ENCODE assay signal across 12 cellular contexts in genomic region chr3:191139771-191140170, GRCh38. TPM values are rescaled to one million over a fixed set of nuclear protein-coding genes. Genes with fewer than 3 reads are reported as not detected.
A peak's percentile ranks its signal among the peaks of the same experiment; 100 is the strongest.
DNase-seq lines count a peak whose midpoint lies in the region; ATAC-seq and TF ChIP-seq lines count a peak whose summit lies in the region.
"Had no signal": no experiment of that assay in that cellular context is flagged by ENCODE, and none has a peak within 500 bp of the region (broad histone marks: within the 10 kb centered on the region; RNA-seq: fewer than 3 reads in every experiment).

No MANE protein-coding gene starts in this region.

- CTCF ChIA-PET in activated CD4-positive, alpha-beta memory T cell treated with anti-CD3 and anti-CD28 coated beads for 36 hours (lab: Charles Lee) = no interaction called here

- H3K9me3 Mint-ChIP-seq in GM23338 = no peaks in the 10 kb centered on the region
- H3K9me3 Mint-ChIP-seq in activated CD4-positive, alpha-beta memory T cell treated with anti-CD3 and anti-CD28 coated beads for 36 hours = peaks cover 4% of the 10 kb centered on the region

- H3F3A ChIP-seq in GM23248 (ENCODE audit: insufficient read depth) (peaks cover 21% of the 10 kb centered on the region), GM23338 (replicated peaks; ENCODE audit: low read depth) (no peaks in the 10 kb centered on the region)

- H3K4me1 ChIP-seq in GM23248 (ENCODE audit: insufficient read depth) = peaks cover 34% of the 10 kb centered on the region
- no peaks in the 10 kb centered on the region for H3K4me1 ChIP-seq in GM23338 (ENCODE audit: insufficient read depth)

- H3K27ac ChIP-seq in GM23248 (0 out of 2 replicates have a peak overlapping the region, but pooled peaks have one; percentile 2), GM23338 (ENCODE audit: low read depth) (no peak overlapping the region)

- H4K20me1 ChIP-seq in GM23248 (ENCODE audit: insufficient read depth) (no peaks in the 10 kb centered on the region), GM23338 (replicated peaks; ENCODE audit: insufficient read depth) (no peaks in the 10 kb centered on the region)

- H3K4me2 ChIP-seq in GM23248 (ENCODE audit: unreplicated experiment) = peak overlapping the region; percentile 45
- H3K4me2 ChIP-seq in GM23338 = no peak overlapping the region

- H3K27me3 ChIP-seq in GM23248 (replicated peaks; ENCODE audit: insufficient read depth) (no peaks in the 10 kb centered on the region), GM23338 (ENCODE audit: insufficient read depth) (no peaks in the 10 kb centered on the region)

- POLR2A ChIA-PET in activated CD4-positive, alpha-beta memory T cell treated with anti-CD3 and anti-CD28 coated beads for 36 hours (lab: Charles Lee) = no interaction called here

- H3K4me3 Mint-ChIP-seq in GM23338 = no peak overlapping the region
- no peak overlapping the region for H3K4me3 Mint-ChIP-seq in activated CD4-positive, alpha-beta memory T cell treated with anti-CD3 and anti-CD28 coated beads for 36 hours

- no peaks in the 10 kb centered on the region; the same call in 2 of the 3 replicates for H3K36me3 Mint-ChIP-seq in GM23338 (ENCODE audit: low read depth)
- H3K36me3 Mint-ChIP-seq in activated CD4-positive, alpha-beta memory T cell treated with anti-CD3 and anti-CD28 coated beads for 36 hours = peaks cover 2% of the 10 kb centered on the region

- intact Hi-C loops in activated CD4-positive, alpha-beta memory T cell treated with anti-CD3 and anti-CD28 coated beads for 36 hours (cut with micrococcal nuclease) = no loop called here

- H3K27ac Mint-ChIP-seq in GM23338 = no peak overlapping the region
- H3K27ac Mint-ChIP-seq in activated CD4-positive, alpha-beta memory T cell treated with anti-CD3 and anti-CD28 coated beads for 36 hours = no peak overlapping the region

- no peaks in the 10 kb centered on the region for H3K4me1 Mint-ChIP-seq in GM23338
- no peaks in the 10 kb centered on the region for H3K4me1 Mint-ChIP-seq in activated CD4-positive, alpha-beta memory T cell treated with anti-CD3 and anti-CD28 coated beads for 36 hours (ENCODE audit: low read depth)

- DNase-seq in GM23248 = peak; percentile 44
- DNase-seq in foreskin fibroblast = peak; percentile 67 to 72
- DNase-seq in stimulated activated CD4-positive, alpha-beta T cell treated with anti-CD3 and anti-CD28 coated beads, Interleukin-4, amount 100 ng/mL, for 1 hour = no peak
- no peak for DNase-seq in GM23338 (ENCODE audit: low spot score)
- DNase-seq in foreskin melanocyte = no peak
- DNase-seq in activated CD4-positive, alpha-beta memory T cell treated with anti-CD3 and anti-CD28 coated beads for 36 hours = no peak
- DNase-seq: central memory CD4-positive, alpha-beta T cell; NCI-H1105 treated with DMSO at 0.1 percent for 48 hours had no signal

- H3K36me3 ChIP-seq in GM23248 (ENCODE audit: low read depth) (no peaks in the 10 kb centered on the region), GM23338 (ENCODE audit: insufficient read depth) (no peaks in the 10 kb centered on the region)

- 34 to 35% methylated on average over 2 of the region's 2 CpGs for WGBS in GM23248 (ENCODE audit: low coverage in 1 of 2, low lambda C conversion rate in 2 of 2, missing lambda C conversion rate in 2 of 2), 2 experiments

- H2AFZ ChIP-seq in GM23248 = 0 out of 2 replicates have a peak overlapping the region, but pooled peaks have one; percentile 15
- H2AFZ ChIP-seq in GM23338 = no peak overlapping the region

- no peaks in the 10 kb centered on the region for H3K9me2 ChIP-seq in GM23248 (ENCODE audit: insufficient read depth)
- no peaks in the 10 kb centered on the region for H3K9me2 ChIP-seq in GM23338 (ENCODE audit: insufficient read depth)

- H3K4me3 ChIP-seq in GM23248 (0 out of 2 replicates have a peak overlapping the region, but pooled peaks have one; percentile 24), foreskin fibroblast (ENCODE audit: low read depth in 1 of 2, low read length in 2 of 2) (no peak overlapping the region), GM23338 (no peak overlapping the region)

- H3K27me3 Mint-ChIP-seq in GM23338 (ENCODE audit: insufficient read depth, low read depth, poor library complexity) = no peaks in the 10 kb centered on the region
- no peaks in the 10 kb centered on the region for H3K27me3 Mint-ChIP-seq in activated CD4-positive, alpha-beta memory T cell treated with anti-CD3 and anti-CD28 coated beads for 36 hours

- in situ Hi-C loops in GM23248 (cut with MboI) = no loop called here

- ATAC-seq in GM18907 (IDR thresholded peaks at IDR 0.05; ENCODE audit: unreplicated experiment) (peak; percentile 60), HG03354 (IDR thresholded peaks at IDR 0.05; ENCODE audit: poor library complexity, severe bottlenecking, unreplicated experiment) (peak; percentile 56), GM23338 (no peak)
- ATAC-seq: sciatic nerve had no signal

- TF ChIP-seq CTCF in foreskin fibroblast (IDR thresholded peaks at IDR 0.05; ENCODE audit: low read depth, low read length) = no peak
- TF ChIP-seq CTCF in GM23338 (conservative IDR thresholded peaks at IDR 0.05; ENCODE audit: low read depth in 2 of 2) = no peak

- no peaks in the 10 kb centered on the region for H3K9me3 ChIP-seq in GM23248 (ENCODE audit: low read depth)

- H3K79me2 ChIP-seq in GM23248 (ENCODE audit: insufficient read depth) = no peaks in the 10 kb centered on the region
- H3K79me2 ChIP-seq in GM23338 (replicated peaks; ENCODE audit: insufficient read depth) = no peaks in the 10 kb centered on the region

- no peak overlapping the region for H3K9ac ChIP-seq in GM23248

TF ChIP-seq in GM23338, 12 proteins besides CTCF, POLR2A, EP300 and RAD21:
- no peak for TF ChIP-seq EZH2phosphoT487 (IDR thresholded peaks at IDR 0.05; ENCODE audit: unreplicated experiment)
- no peak for TF ChIP-seq ZNF114 (CRISPR knock-in tag; IDR thresholded peaks at IDR 0.05)
- no peak for TF ChIP-seq ZNF331 (CRISPR knock-in tag; IDR thresholded peaks at IDR 0.05; ENCODE audit: low read depth)

RNA-seq across cellular contexts. Expression of gene OSTN, which starts 59.3 kb away (rescaled TPM):
- not detected in 2 replicates for total RNA-seq in GM23248 (2014; rRNA removed; shearing (Covaris generic))
- not detected in 2 replicates for polyA plus RNA-seq in GM23248 (2016; fragmentation: Nextera tagmentation; extraction: Ambion mirVana)
- total RNA-seq in GM23338 (2014; rRNA removed; shearing (Covaris generic)) = not detected in 2 replicates
- polyA plus RNA-seq in GM23338 (2016; fragmentation: Nextera tagmentation; extraction: Ambion mirVana) = not detected in 2 replicates
- not detected for total RNA-seq in activated CD4-positive, alpha-beta memory T cell treated with anti-CD3 and anti-CD28 coated beads for 36 hours
- total RNA-seq: mucosa of gallbladder had no signal

Comparison
In these comparisons a context has a peak if more than half of its experiments do, and no peak if none do; other contexts are left out.
1. DNase-seq: peak in GM23248 (single experiment) and foreskin fibroblast (2 of 2); none in stimulated activated CD4-positive, alpha-beta T cell treated with anti-CD3 and anti-CD28 coated beads, Interleukin-4, amount 100 ng/mL, for 1 hour (single experiment), GM23338 (single experiment), foreskin melanocyte (single experiment) and activated CD4-positive, alpha-beta memory T cell treated with anti-CD3 and anti-CD28 coated beads for 36 hours (single experiment).